28 cellular contexts compared by ENCODE assay signal in the genomic region with DNA sequence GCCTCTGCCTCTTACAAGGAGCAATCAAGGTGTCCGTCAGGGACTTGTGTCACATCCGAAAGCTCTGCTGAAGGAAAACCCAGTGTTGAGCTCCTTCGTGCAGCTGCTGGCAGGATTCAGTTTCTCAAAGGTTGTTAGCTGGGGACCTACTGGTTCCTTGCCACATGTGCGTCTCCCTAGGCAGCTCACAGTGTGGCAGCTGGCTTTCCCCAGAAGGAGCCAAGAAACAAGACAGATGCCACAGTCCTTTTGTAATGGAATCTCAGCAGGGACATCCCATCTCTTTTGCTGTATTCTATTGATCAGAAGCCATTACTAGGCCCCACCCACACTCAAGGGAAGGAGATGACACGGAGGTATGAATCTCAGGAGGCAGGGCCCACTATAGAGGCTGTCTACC.
"Had no signal": no experiment of that assay in that cellular context is flagged by ENCODE, and none has a peak within 500 bp of the region (broad histone marks: within the 10 kb centered on the region; RNA-seq: fewer than 3 reads in every experiment).

No MANE protein-coding gene starts in this region.

- H3K27ac Mint-ChIP-seq: natural killer cell treated with Interleukin-12 subunit alpha and Interleukin-12 subunit beta and Interleukin-15 and Interleukin-18, amount 100 ng/mL, for 72 hours; stimulated activated naive B cell treated with anti-CD40 and anti-IgM and Interleukin-4, amounts not matched to agents 10 μg/mL and 1 μg/mL and 100 μg/mL, for 72 hours had no signal

- H3K4me3 ChIP-seq: left ventricle myocardium inferior, lung, mucosa of descending colon, pancreas, prostate gland, skin epidermis, stomach, testis, thyroid gland, transverse colon, upper lobe of left lung, vagina had no signal

- H3K9me3 Mint-ChIP-seq: natural killer cell treated with Interleukin-12 subunit alpha and Interleukin-12 subunit beta and Interleukin-15 and Interleukin-18, amount 100 ng/mL, for 72 hours had no signal

- H3K36me3 Mint-ChIP-seq: natural killer cell treated with Interleukin-12 subunit alpha and Interleukin-12 subunit beta and Interleukin-15 and Interleukin-18, amount 100 ng/mL, for 72 hours had no signal

- H3K4me3 Mint-ChIP-seq: naive thymus-derived CD4-positive, alpha-beta T cell; natural killer cell treated with Interleukin-12 subunit alpha and Interleukin-12 subunit beta and Interleukin-15 and Interleukin-18, amount 100 ng/mL, for 72 hours; stimulated activated naive B cell treated with anti-CD40 and anti-IgM and Interleukin-4, amounts not matched to agents 10 μg/mL and 1 μg/mL and 100 μg/mL, for 72 hours had no signal

- H3K27me3 Mint-ChIP-seq: stimulated activated naive B cell treated with anti-CD40 and anti-IgM and Interleukin-4, amounts not matched to agents 10 μg/mL and 1 μg/mL and 100 μg/mL, for 72 hours had no signal

- H3K36me3 ChIP-seq: left ventricle myocardium inferior, pancreas, prostate gland, stomach, thyroid gland, transverse colon, upper lobe of left lung, vagina had no signal

- H3K4me1 ChIP-seq: left ventricle myocardium inferior, prostate gland, testis, thyroid gland, transverse colon, upper lobe of left lung, vagina had no signal

- H3K27ac ChIP-seq: left ventricle myocardium inferior, pancreas, prostate gland, skin epidermis, stomach, testis, thyroid gland, transverse colon, upper lobe of left lung, vagina had no signal

- H3K27me3 ChIP-seq: pancreas, stomach, testis, thyroid gland, transverse colon, upper lobe of left lung, vagina had no signal

- DNase-seq: hypothalamus; islet precursor cell; left ventricle myocardium inferior; midbrain; mucosa of descending colon; naive thymus-derived CD4-positive, alpha-beta T cell; nucleus accumbens; pancreas; posterior cingulate gyrus; retina; right cardiac atrium; stimulated activated CD4-positive, alpha-beta T cell treated with anti-CD3 and anti-CD28 coated beads, Interleukin-12 subunit alpha, Interleukin-12 subunit beta, amount 100 ng/mL, for 4 hours; stimulated activated CD4-positive, alpha-beta T cell treated with anti-CD3 and anti-CD28 coated beads, Interleukin-15, amount 100 ng/mL, for 24 hours; stimulated activated CD4-positive, alpha-beta T cell treated with anti-CD3 and anti-CD28 coated beads, Interleukin-2, amount 100 ng/mL, for 24 hours; stimulated activated CD4-positive, alpha-beta T cell treated with anti-CD3 and anti-CD28 coated beads, Interleukin-4, amount 100 ng/mL, for 1 hour; stimulated activated naive B cell treated with anti-CD40 and anti-IgM and Interleukin-4, amounts not matched to agents 10 μg/mL and 1 μg/mL and 100 μg/mL, for 72 hours; stimulated activated naive CD8-positive, alpha-beta T cell treated with anti-CD3 and anti-CD28 coated beads, Interleukin-15, Interleukin-2, amounts not matched to agents 100 U/mL and 50 U/mL, for 24 hours; stomach; testis; thyroid gland; transverse colon; upper lobe of left lung had no signal

- H3K9me3 ChIP-seq: left ventricle myocardium inferior, mucosa of descending colon, pancreas, prostate gland, stomach, testis, thyroid gland, transverse colon, upper lobe of left lung, vagina had no signal

- ATAC-seq: mucosa of descending colon; naive thymus-derived CD4-positive, alpha-beta T cell; natural killer cell treated with Interleukin-12 subunit alpha and Interleukin-12 subunit beta and Interleukin-15 and Interleukin-18, amount 100 ng/mL, for 72 hours; pancreas; right cardiac atrium; sciatic nerve; stimulated activated naive B cell treated with anti-CD40 and anti-IgM and Interleukin-4, amounts not matched to agents 10 μg/mL and 1 μg/mL and 100 μg/mL, for 72 hours; stimulated activated naive CD8-positive, alpha-beta T cell treated with anti-CD3 and anti-CD28 coated beads, Interleukin-15, Interleukin-2, amounts not matched to agents 100 U/mL and 50 U/mL, for 24 hours had no signal
